ENCODE assay signal across 8 cellular contexts in genomic region chr6:136113736-136114173, GRCh38.
A peak's percentile ranks its signal among the peaks of the same experiment; 100 is the strongest.
DNase-seq lines count a peak whose midpoint lies in the region; ATAC-seq, FAIRE-seq and TF ChIP-seq lines count a peak whose summit lies in the region.

No MANE protein-coding gene starts in this region.

- no peaks in the 10 kb centered on the region for H3K27me3 ChIP-seq in pancreas

- FAIRE-seq in pancreas (lab: Jason Lieb, UNC): no peak

- TF ChIP-seq CTCF in fibroblast of pulmonary artery (IDR thresholded peaks at IDR 0.05; ENCODE audit: low read length, missing control alignments): no peak
- TF ChIP-seq CTCF in pancreas (IDR thresholded peaks at IDR 0.05): no peak

- H3K9me3 ChIP-seq in pancreas: no peaks in the 10 kb centered on the region

- H3K27ac ChIP-seq in pancreas: no peak overlapping the region

- peak in 3 of 4 donors; percentile 58 to 90 (median 83) for ATAC-seq in pancreas
- no peak for ATAC-seq in HG02759 (IDR thresholded peaks at IDR 0.05; ENCODE audit: unreplicated experiment)
- no peak for ATAC-seq in GM18498 (IDR thresholded peaks at IDR 0.05; ENCODE audit: unreplicated experiment)

- WGBS in pancreas, 2 donors: 32% methylated on average over 5 of the region's 5 CpGs

- in situ Hi-C loops in G401 (cut with HindIII; ENCODE audit: low sequenced_read_pairs): no loop called here

- H3K36me3 ChIP-seq in pancreas: no peaks in the 10 kb centered on the region

- H3K4me1 ChIP-seq in pancreas: no peaks in the 10 kb centered on the region

- no peak overlapping the region for H3K4me3 ChIP-seq in fibroblast of pulmonary artery (replicated peaks; ENCODE audit: low read depth, low read length)
- H3K4me3 ChIP-seq in pancreas: no peak overlapping the region

- DNase-seq in AG20443 (ENCODE audit: low spot score) (peak; percentile 73), M059J (ENCODE audit: low read depth) (peak; percentile 90), RPMI7951 (ENCODE audit: low read depth) (peak; percentile 47), fibroblast of pulmonary artery (ENCODE audit: low read depth) (peak; percentile 96), pancreas (peak in 1 of 6 donors; percentile 4), G401 (ENCODE audit: low spot score) (no peak)

- intact Hi-C loops in pancreas (cut with DNase I): no loop called here

Comparison
In these comparisons a context has a peak if more than half of its experiments do, and no peak if none do; other contexts are left out.
1. ATAC-seq: peak in pancreas (3 of 4); none in HG02759 (single experiment) and GM18498 (single experiment).